ENCODE assay signal across 13 cellular contexts in genomic region chr1:22290157-22290556, GRCh38.
"Had no signal": no experiment of that assay in that cellular context is flagged by ENCODE, and none has a peak within 500 bp of the region (broad histone marks: within the 10 kb centered on the region; RNA-seq: fewer than 3 reads in every experiment).

No MANE protein-coding gene starts in this region.

- ATAC-seq: gastroesophageal sphincter; naive thymus-derived CD4-positive, alpha-beta T cell; upper lobe of right lung had no signal

- H3K36me3 Mint-ChIP-seq: naive thymus-derived CD4-positive, alpha-beta T cell had no signal

- DNase-seq: cerebellar nuclear complex; dermis blood vessel endothelial cell; esophagus squamous epithelium; foreskin fibroblast; glutamatergic neuron; kidney glomerular epithelial cell; naive thymus-derived CD4-positive, alpha-beta T cell; nephron progenitor cell; stimulated activated CD4-positive, alpha-beta T cell treated with anti-CD3 and anti-CD28 coated beads, Interleukin-2, amount 100 ng/mL, for 48 hours; stimulated activated naive CD4-positive, alpha-beta T cell treated with Interleukin-2 at 50 U/mL for 16 hours; thyroid gland; upper lobe of right lung had no signal

- H3K4me3 Mint-ChIP-seq: naive thymus-derived CD4-positive, alpha-beta T cell; nephron progenitor cell had no signal

- H3K27ac Mint-ChIP-seq: naive thymus-derived CD4-positive, alpha-beta T cell; nephron progenitor cell had no signal

- H3K4me1 Mint-ChIP-seq: naive thymus-derived CD4-positive, alpha-beta T cell had no signal
